22 cellular contexts compared by ENCODE assay signal in genomic region chr17:8076502-8077266, GRCh38. TPM values are rescaled to one million over a fixed set of nuclear protein-coding genes. Genes with fewer than 3 reads are reported as not detected.
A peak's percentile ranks its signal among the peaks of the same experiment; 100 is the strongest.
DNase-seq lines count a peak whose midpoint lies in the region; ATAC-seq, FAIRE-seq and TF ChIP-seq lines count a peak whose summit lies in the region.
"Had no signal": no experiment of that assay in that cellular context is flagged by ENCODE, and none has a peak within 500 bp of the region (broad histone marks: within the 10 kb centered on the region; RNA-seq: fewer than 3 reads in every experiment).

No MANE protein-coding gene starts in this region.

- no peaks in the 10 kb centered on the region for H3K9me3 ChIP-seq in right atrium auricular region
- no peaks in the 10 kb centered on the region for H3K9me3 ChIP-seq in kidney (ENCODE audit: control insufficient read depth in 1 of 2, low read length in 2 of 2)
- H3K9me3 ChIP-seq in spleen = no peaks in the 10 kb centered on the region
- H3K9me3 ChIP-seq: BE2C had no signal

- TF ChIP-seq POLR2A in spleen (IDR thresholded peaks at IDR 0.05) = no peak

- no peak overlapping the region for H3K27ac ChIP-seq in right atrium auricular region
- no peak overlapping the region for H3K27ac ChIP-seq in kidney (ENCODE audit: low read depth in 2 of 2, low read length in 2 of 2)
- H3K27ac ChIP-seq in spleen = no peak overlapping the region

- H3K27me3 ChIP-seq in right atrium auricular region = peaks cover 19 to 33% of the 10 kb centered on the region in 2 donors
- H3K27me3 ChIP-seq in spleen (replicated peaks in 1 of 7) = peaks cover 0 to 100% (median 55%) of the 10 kb centered on the region in 7 donors

- no peak for ATAC-seq in GM18868 (IDR thresholded peaks at IDR 0.05; ENCODE audit: unreplicated experiment)
- ATAC-seq: HCT116, HepG2 had no signal

- H3K36me3 ChIP-seq in right atrium auricular region = no peaks in the 10 kb centered on the region
- no peaks in the 10 kb centered on the region for H3K36me3 ChIP-seq in kidney (ENCODE audit: control insufficient read depth in 1 of 2, insufficient read depth in 2 of 2, low read length in 2 of 2)
- no peaks in the 10 kb centered on the region for H3K36me3 ChIP-seq in spleen
- H3K36me3 ChIP-seq: BE2C had no signal

- peaks cover 0 to 32% of the 10 kb centered on the region in 2 donors for H3K4me1 ChIP-seq in right atrium auricular region
- H3K4me1 ChIP-seq in kidney (ENCODE audit: control insufficient read depth in 1 of 2, insufficient read depth in 1 of 2, low read depth in 1 of 2, low read length in 2 of 2) = peaks cover 0 to 18% of the 10 kb centered on the region in 2 donors
- H3K4me1 ChIP-seq in spleen = peaks cover 13 to 52% (median 45%) of the 10 kb centered on the region in 6 donors
- H3K4me1 ChIP-seq: BE2C had no signal

- H3K4me3 ChIP-seq in right atrium auricular region (no peak overlapping the region), kidney (ENCODE audit: low read length in 2 of 2) (no peak overlapping the region), spleen (no peak overlapping the region)

- TF ChIP-seq CTCF in right atrium auricular region (IDR thresholded peaks at IDR 0.05) (no peak), kidney (IDR thresholded peaks at IDR 0.05; ENCODE audit: borderline replicate concordance, extremely low read depth, insufficient read depth) (no peak), spleen (IDR thresholded peaks at IDR 0.05 in 8 of 11, conservative IDR thresholded peaks at IDR 0.05 in 3 of 11) (no peak)

- DNase-seq in cardiac septum (ENCODE audit: low spot score) (peak; percentile 10), right atrium auricular region (ENCODE audit: low spot score) (no peak), kidney (peak; percentile 37), spleen (peak; percentile 56), KG1 (lab: John Stamatoyannopoulos, UW) (no peak)
- DNase-seq: ACHN; BE2C; C1 segment of cervical spinal cord; CD4-positive, CD25-positive, alpha-beta regulatory T cell; COR-L47; DMS 273 treated with DMSO at 0.1 percent for 48 hours; DMS53; GOT3; H7 had no signal

- intact Hi-C loops in cardiac septum (cut with DNase I) = no loop called here
- intact Hi-C loops in kidney (cut with DNase I) = no loop called here
- intact Hi-C loops in spleen (cut with DNase I; ENCODE audit: low total_unique reads) = loop anchor here (10.0 kb wide), 1 partner anchor 228 kb away; no protein-coding TSS in a partner anchor

- WGBS in spleen, 5 donors = 75 to 89% (median 80%) methylated on average over 13 of the region's 13 CpGs

- FAIRE-seq in kidney (lab: Jason Lieb, UNC) = no peak
- FAIRE-seq: A204.1, G401.6, GM12891, HepG2 had no signal

- no peak overlapping the region for H3K9ac ChIP-seq in kidney (ENCODE audit: low read length in 2 of 2)

RNA-seq across cellular contexts. Expression of gene ALOX12B, which starts 10.8 kb away (rescaled TPM):
- total RNA-seq in cardiac septum (not detected), right atrium auricular region (under 1 TPM in 1 of 2 donors, not detected in 1; 0.43 TPM), kidney (not detected), spleen (1 to 10 TPM in 2 of 7 donors, under 1 TPM in 1, not detected in 4; 0.47 to 1.3 (median 1.0) TPM)
- polyA plus RNA-seq in kidney (ENCODE audit: insufficient read depth, low read depth, low replicate concordance) (not detected), spleen (under 1 TPM; 0.80 to 0.89 (median 0.83) TPM)
- total RNA-seq: CD4-positive, CD25-positive, alpha-beta regulatory T cell; H7; HepG2 had no signal
- polyA plus RNA-seq: CD8-positive, alpha-beta memory T cell had no signal

RNA-seq across cellular contexts. Expression of gene ALOX15B, which starts 37.8 kb away (rescaled TPM):
- total RNA-seq in cardiac septum = not detected
- 1 to 10 TPM; 1.2 to 1.8 TPM for total RNA-seq in right atrium auricular region
- total RNA-seq in kidney = 8.0 TPM
- polyA plus RNA-seq in kidney (ENCODE audit: insufficient read depth, low read depth, low replicate concordance) = 0.15 TPM
- 1 to 10 TPM in 5 of 7 donors, under 1 TPM in 2; 0.13 to 6.2 (median 2.8) TPM for total RNA-seq in spleen
- polyA plus RNA-seq in spleen = 1 to 10 TPM; 1.0 to 7.8 (median 2.7) TPM
- total RNA-seq: CD4-positive, CD25-positive, alpha-beta regulatory T cell; CD8-positive, alpha-beta memory T cell; H7; HepG2 had no signal
- polyA plus RNA-seq: CD4-positive, CD25-positive, alpha-beta regulatory T cell; CD8-positive, alpha-beta memory T cell; HepG2; IgD-negative memory B cell had no signal

RNA-seq across cellular contexts. Expression of gene ALOXE3, which starts 41.6 kb away (rescaled TPM):
- total RNA-seq in cardiac septum (not detected), right atrium auricular region (under 1 TPM in 1 of 2 donors, not detected in 1; 0.20 TPM), kidney (not detected), spleen (not detected)
- polyA plus RNA-seq in kidney (ENCODE audit: insufficient read depth, low read depth, low replicate concordance) (not detected), spleen (under 1 TPM in 1 of 3 donors, not detected in 2; 0.03 TPM)
- total RNA-seq: CD8-positive, alpha-beta memory T cell; H7; HepG2 had no signal
- polyA plus RNA-seq: CD8-positive, alpha-beta memory T cell; IgD-negative memory B cell had no signal

RNA-seq across cellular contexts. Expression of gene HES7, which starts 47.2 kb away (rescaled TPM):
- total RNA-seq in cardiac septum = 0.65 TPM
- total RNA-seq in right atrium auricular region = not detected
- total RNA-seq in kidney = 0.25 TPM
- polyA plus RNA-seq in kidney (ENCODE audit: insufficient read depth, low read depth, low replicate concordance) = not detected
- total RNA-seq in spleen = under 1 TPM in 2 of 7 donors, not detected in 5; 0.41 to 0.67 TPM
- under 1 TPM; 0.04 to 0.53 (median 0.32) TPM for polyA plus RNA-seq in spleen
- total RNA-seq: CD4-positive, CD25-positive, alpha-beta regulatory T cell; HepG2 had no signal
- polyA plus RNA-seq: CD4-positive, CD25-positive, alpha-beta regulatory T cell; CD8-positive, alpha-beta memory T cell; HepG2; IgD-negative memory B cell had no signal

Comparison
In these comparisons a context has a peak if more than half of its experiments do, and no peak if none do; other contexts are left out.
1. DNase-seq: peak in cardiac septum (single experiment), kidney (single experiment) and spleen (single experiment); none in right atrium auricular region (single experiment) and KG1 (single experiment).